8 cellular contexts compared by ENCODE assay signal in genomic region chr9:34072410-34072809, GRCh38. TPM values are rescaled to one million over a fixed set of nuclear protein-coding genes. Genes with fewer than 3 reads are reported as not detected.
DNase-seq lines count a peak whose midpoint lies in the region; ATAC-seq and TF ChIP-seq lines count a peak whose summit lies in the region.

No MANE protein-coding gene starts in this region.

- no peaks in the 10 kb centered on the region for H3K9me3 ChIP-seq in CD4-positive, alpha-beta T cell (ENCODE audit: control insufficient read depth, low read length)

- TF ChIP-seq CTCF in mesothelial cell of epicardium (IDR thresholded peaks at IDR 0.05; ENCODE audit: unreplicated experiment) = no peak
- no peak for TF ChIP-seq CTCF in CD4-positive, alpha-beta T cell (IDR thresholded peaks at IDR 0.05)

- POLR2A ChIA-PET in CD4-positive, alpha-beta T cell (lab: Charles Lee) = interaction anchor here (2.1 kb wide), 1 partner anchor 24 kb away, joined by 6 read pairs; the partner anchor contains the start of gene UBAP2

- intact Hi-C loops in CD4-positive, alpha-beta T cell (cut with DNase I, micrococcal nuclease) = loop anchor here (5.0 to 10.0 kb wide), 2 partner anchors 58 to 60 kb away; no protein-coding TSS in a partner anchor

- peaks cover 26% of the 10 kb centered on the region for H3K4me1 Mint-ChIP-seq in mesothelial cell of epicardium
- no peaks in the 10 kb centered on the region for H3K4me1 Mint-ChIP-seq in CD4-positive, alpha-beta T cell (ENCODE audit: low read depth)

- no peaks in the 10 kb centered on the region for H3K36me3 Mint-ChIP-seq in mesothelial cell of epicardium
- H3K36me3 Mint-ChIP-seq in CD4-positive, alpha-beta T cell (ENCODE audit: low read depth) = no peaks in the 10 kb centered on the region

- in situ Hi-C loops in T47D (cut with HindIII; ENCODE audit: low pct_unique_long_range_greater_than_20kb, low sequenced_read_pairs) = no loop called here

- CTCF ChIA-PET in CD4-positive, alpha-beta T cell (lab: Charles Lee) = no interaction called here

- no peaks in the 10 kb centered on the region for H3K9me3 Mint-ChIP-seq in mesothelial cell of epicardium
- H3K9me3 Mint-ChIP-seq in CD4-positive, alpha-beta T cell = no peaks in the 10 kb centered on the region

- ATAC-seq in CD4-positive, alpha-beta T cell (ENCODE audit: poor library complexity) = no peak

- no peak overlapping the region for H3K27ac ChIP-seq in CD4-positive, alpha-beta T cell (ENCODE audit: low read depth, low read length)

- peak overlapping the region; percentile 92 for H3K27ac Mint-ChIP-seq in mesothelial cell of epicardium
- no peak overlapping the region for H3K27ac Mint-ChIP-seq in CD4-positive, alpha-beta T cell

- no peaks in the 10 kb centered on the region for H3K27me3 ChIP-seq in CD4-positive, alpha-beta T cell (ENCODE audit: control insufficient read depth, insufficient read depth, low read length)

- peak; percentile 26 for DNase-seq in SIG-M5 treated with dmso at 0.1 percent for 504 hours (lab: John Stamatoyannopoulos, UW; ENCODE audit: unreplicated experiment)
- DNase-seq in SIG-M5 (lab: John Stamatoyannopoulos, UW) = no peak
- DNase-seq in T47D (ENCODE audit: low read depth in 1 of 2, low spot score in 1 of 2) = peak; percentile 35 to 91
- DNase-seq in mesothelial cell of epicardium (ENCODE audit: low spot score in 2 of 2, unreplicated experiment in 2 of 2) = peak; percentile 23 to 44
- peak; percentile 83 for DNase-seq in ureter (ENCODE audit: low spot score)
- DNase-seq in AG08395 (ENCODE audit: low spot score) = no peak
- no peak for DNase-seq in NOMO-1 treated with DMSO at 0.1 percent for 48 hours (lab: John Stamatoyannopoulos, UW; ENCODE audit: unreplicated experiment)
- DNase-seq in CD4-positive, alpha-beta T cell = no peak

- no peaks in the 10 kb centered on the region for H3K27me3 Mint-ChIP-seq in mesothelial cell of epicardium (ENCODE audit: low read depth)
- H3K27me3 Mint-ChIP-seq in CD4-positive, alpha-beta T cell = no peaks in the 10 kb centered on the region

- peak overlapping the region; percentile 12 for H3K4me3 Mint-ChIP-seq in mesothelial cell of epicardium
- H3K4me3 Mint-ChIP-seq in CD4-positive, alpha-beta T cell = no peak overlapping the region

RNA-seq across cellular contexts. Expression of gene UBAP2, which starts 23.7 kb away (rescaled TPM):
- 51.5 to 56.4 TPM (median 52.2 TPM) in 3 replicates for total RNA-seq in mesothelial cell of epicardium
- 54.6 TPM for total RNA-seq in ureter
- 10 to 100 TPM; 24.7 to 26.5 TPM for total RNA-seq in CD4-positive, alpha-beta T cell

RNA-seq across cellular contexts. Expression of gene DCAF12, which starts 54.1 kb away (rescaled TPM):
- total RNA-seq in mesothelial cell of epicardium (35.2 to 38.1 TPM (median 35.8 TPM) in 3 replicates), ureter (31.6 TPM)
- total RNA-seq in CD4-positive, alpha-beta T cell = 1 to 10 TPM; 5.4 to 5.9 TPM

Comparison
In these comparisons a context has a peak if more than half of its experiments do, and no peak if none do; other contexts are left out.
1. DNase-seq: peak in SIG-M5 treated with dmso at 0.1 percent for 504 hours (single experiment), T47D (2 of 2), mesothelial cell of epicardium (2 of 2) and ureter (single experiment); none in SIG-M5 (single experiment), AG08395 (single experiment), NOMO-1 treated with DMSO at 0.1 percent for 48 hours (single experiment) and CD4-positive, alpha-beta T cell (0 of 10).